17 cellular contexts compared by ENCODE assay signal in the genomic region with DNA sequence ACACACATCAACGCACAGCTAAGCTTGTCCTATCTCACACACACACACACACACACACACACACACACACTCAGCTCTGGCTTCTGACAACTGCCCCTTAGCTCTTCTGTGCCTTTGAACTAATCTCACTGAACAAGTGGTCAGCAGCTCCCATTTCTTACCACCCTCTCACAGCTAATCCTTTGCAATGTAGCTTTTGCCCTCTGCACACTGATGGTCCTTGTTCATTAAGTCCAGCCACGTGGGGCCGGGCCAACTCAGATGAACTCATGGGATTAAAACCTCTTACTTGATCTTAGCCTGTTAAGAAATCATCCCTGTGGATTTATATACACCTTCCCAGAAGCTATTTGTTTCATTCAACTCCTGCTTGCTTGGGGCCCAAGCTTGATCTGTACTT. TPM values are rescaled to one million over a fixed set of nuclear protein-coding genes. Genes with fewer than 3 reads are reported as not detected.
DNase-seq lines count a peak whose midpoint lies in the region; FAIRE-seq and TF ChIP-seq lines count a peak whose summit lies in the region.
"Had no signal": no experiment of that assay in that cellular context is flagged by ENCODE, and none has a peak within 500 bp of the region (broad histone marks: within the 10 kb centered on the region; RNA-seq: fewer than 3 reads in every experiment).

No MANE protein-coding gene starts in this region.

- no peak for DNase-seq in D721Med (ENCODE audit: insufficient read length, low spot score)
- peak; percentile 22 to 57 for DNase-seq in SJCRH30
- DNase-seq in glutamatergic neuron, result no peak
- DNase-seq in retina, result peak; percentile 28
- no peak for DNase-seq in immature natural killer cell
- DNase-seq in MCF 10A (ENCODE audit: unreplicated experiment), result no peak
- no peak for DNase-seq in RKO (ENCODE audit: low spot score)
- DNase-seq: 8988T; CD4-positive, alpha-beta memory T cell; MV-4-11; NCI-H1105 treated with DMSO at 0.1 percent for 48 hours; NCI-H526; SIG-M5 had no signal

- CTCF ChIA-PET in MCF 10A (lab: Yijun Ruan, JAX), result interaction anchor here (1.0 kb wide), 1 partner anchor 38 kb away, joined by 4 read pairs; no protein-coding TSS in a partner anchor

- peak; percentile 64 for FAIRE-seq in D721Med (lab: Jason Lieb, UNC)
- FAIRE-seq: G401.6, GM12892 had no signal

- H3K36me3 Mint-ChIP-seq in glutamatergic neuron (ENCODE audit: unreplicated experiment) (peaks cover 13% of the 10 kb centered on the region), immature natural killer cell (no peaks in the 10 kb centered on the region), MCF 10A (ENCODE audit: insufficient read depth, unreplicated experiment) (no peaks in the 10 kb centered on the region)
- H3K36me3 Mint-ChIP-seq: CD4-positive, alpha-beta memory T cell; IgD-negative memory B cell had no signal

- H3K27me3 Mint-ChIP-seq in glutamatergic neuron (ENCODE audit: unreplicated experiment) (peaks cover 10% of the 10 kb centered on the region), immature natural killer cell (ENCODE audit: low read depth in 3 of 3) (peaks cover 2 to 24% (median 4%) of the 10 kb centered on the region in 3 donors), MCF 10A (ENCODE audit: insufficient read depth, unreplicated experiment) (peaks cover 81% of the 10 kb centered on the region)

- H3K4me3 Mint-ChIP-seq in glutamatergic neuron (ENCODE audit: unreplicated experiment), result peak overlapping the region; percentile 32
- H3K4me3 Mint-ChIP-seq in immature natural killer cell, result no peak overlapping the region
- no peak overlapping the region for H3K4me3 Mint-ChIP-seq in MCF 10A (ENCODE audit: unreplicated experiment)
- H3K4me3 Mint-ChIP-seq: CD4-positive, alpha-beta memory T cell; IgD-negative memory B cell had no signal

- no peak for TF ChIP-seq CTCF in D721Med (IDR thresholded peaks at IDR 0.05; ENCODE audit: insufficient read depth, missing control alignments)
- no peak for TF ChIP-seq CTCF in glutamatergic neuron (IDR thresholded peaks at IDR 0.05; ENCODE audit: partially characterized antibody, unreplicated experiment)
- no peak for TF ChIP-seq CTCF in MCF 10A (IDR thresholded peaks at IDR 0.05; ENCODE audit: unreplicated experiment)

- H3K27ac Mint-ChIP-seq in glutamatergic neuron (ENCODE audit: unreplicated experiment) (peak overlapping the region; percentile 64), immature natural killer cell (peak overlapping the region in 1 of 6 donors; percentile 36), MCF 10A (ENCODE audit: low read depth, unreplicated experiment) (no peak overlapping the region)
- H3K27ac Mint-ChIP-seq: CD4-positive, alpha-beta memory T cell; IgD-negative memory B cell had no signal

- no peaks in the 10 kb centered on the region for H3K9me3 ChIP-seq in SJCRH30 (replicated peaks)
- H3K9me3 ChIP-seq: BLaER1 treated with 17β-estradiol and CSF1 and Interleukin-3, amounts not matched to agents 10 nM and 100 nM had no signal

- peaks cover 5% of the 10 kb centered on the region for H3K4me1 ChIP-seq in SJCRH30

- no peak overlapping the region for H3K27ac ChIP-seq in SJCRH30
- H3K27ac ChIP-seq: BLaER1 treated with 17β-estradiol and CSF1 and Interleukin-3, amounts not matched to agents 10 nM and 100 nM had no signal

- peaks cover 10% of the 10 kb centered on the region for H3K9me3 Mint-ChIP-seq in glutamatergic neuron (ENCODE audit: unreplicated experiment)
- no peaks in the 10 kb centered on the region for H3K9me3 Mint-ChIP-seq in immature natural killer cell
- H3K9me3 Mint-ChIP-seq in MCF 10A (ENCODE audit: unreplicated experiment), result no peaks in the 10 kb centered on the region
- H3K9me3 Mint-ChIP-seq: CD4-positive, alpha-beta memory T cell; IgD-negative memory B cell had no signal

- no peaks in the 10 kb centered on the region for H3K36me3 ChIP-seq in SJCRH30
- H3K36me3 ChIP-seq: BLaER1 treated with 17β-estradiol and CSF1 and Interleukin-3, amounts not matched to agents 10 nM and 100 nM had no signal

- H3K4me1 Mint-ChIP-seq in glutamatergic neuron (ENCODE audit: low read depth, unreplicated experiment) (peaks cover 17% of the 10 kb centered on the region), immature natural killer cell (no peaks in the 10 kb centered on the region), MCF 10A (ENCODE audit: insufficient read depth, unreplicated experiment) (no peaks in the 10 kb centered on the region)
- H3K4me1 Mint-ChIP-seq: CD4-positive, alpha-beta memory T cell had no signal

- no TSS peak for BruUV-seq in MCF 10A (replicated peaks; lab: Mats Ljungman, UMichigan)

- POLR2A ChIA-PET in MCF 10A (lab: Yijun Ruan, JAX), result interaction anchor here (1.1 kb wide), 1 partner anchor 16 kb away, joined by 3 read pairs; no protein-coding TSS in a partner anchor

- intact Hi-C loops in MCF 10A (cut with micrococcal nuclease), result no loop called here

- peaks cover 22% of the 10 kb centered on the region for H3K27me3 ChIP-seq in SJCRH30
- H3K27me3 ChIP-seq: BLaER1 treated with 17β-estradiol and CSF1 and Interleukin-3, amounts not matched to agents 10 nM and 100 nM had no signal

- H3K4me3 ChIP-seq in SJCRH30, result no peak overlapping the region
- H3K4me3 ChIP-seq: BLaER1 treated with 17β-estradiol and CSF1 and Interleukin-3, amounts not matched to agents 10 nM and 100 nM had no signal

RNA-seq across cellular contexts. Expression of a gene that starts 36.6 kb away (rescaled TPM):
- 1.2 TPM in 2 replicates for total RNA-seq in SJCRH30 (2014; rRNA removed; shearing (Covaris generic))
- total RNA-seq in glutamatergic neuron (ENCODE audit: unreplicated experiment) (313 TPM), MCF 10A (2022) (not detected in 2 replicates)
- polyA plus RNA-seq in immature natural killer cell, result not detected
- total RNA-seq: CD4-positive, alpha-beta memory T cell had no signal
- polyA plus RNA-seq: CD4-positive, alpha-beta memory T cell; IgD-negative memory B cell had no signal

Comparison
In these comparisons a context has a peak if more than half of its experiments do, and no peak if none do; other contexts are left out.
1. DNase-seq: peak in SJCRH30 (2 of 2) and retina (single experiment); none in D721Med (single experiment), glutamatergic neuron (single experiment), immature natural killer cell (0 of 3), MCF 10A (single experiment) and RKO (single experiment).
2. RNA of a gene that starts 36.6 kb away (total RNA-seq): 313 TPM in glutamatergic neuron (single experiment); 1.2 TPM in SJCRH30 and not detected in MCF 10A; every median in the first group is over 100 times any median in the second.